In genomic region chr18:74800098-74800497, GRCh38 we compare ENCODE assay signal across 1 cellular context.
TF ChIP-seq lines count a peak whose summit lies in the region.

No MANE protein-coding gene starts in this region.

TF ChIP-seq in WTC11, 78 proteins besides CTCF, POLR2A, EP300 and RAD21 (continued from another document):
- no peak for TF ChIP-seq ERG (CRISPR knock-in tag; IDR thresholded peaks at IDR 0.05)
- no peak for TF ChIP-seq IRF2 (CRISPR knock-in tag; IDR thresholded peaks at IDR 0.05; ENCODE audit: borderline replicate concordance, low read depth)
- no peak for TF ChIP-seq CBFB (CRISPR knock-in tag; IDR thresholded peaks at IDR 0.05; ENCODE audit: low read depth)
- TF ChIP-seq ZNF232 (CRISPR knock-in tag; IDR thresholded peaks at IDR 0.05) = no peak
- TF ChIP-seq HMGA2 (CRISPR knock-in tag; IDR thresholded peaks at IDR 0.05) = no peak
- no peak for TF ChIP-seq HMGXB4 (CRISPR knock-in tag; IDR thresholded peaks at IDR 0.05)
- TF ChIP-seq ZNF138 (CRISPR knock-in tag; conservative IDR thresholded peaks at IDR 0.05) = no peak
- TF ChIP-seq ZNF671 (CRISPR knock-in tag; IDR thresholded peaks at IDR 0.05) = no peak
- TF ChIP-seq SP1 (CRISPR knock-in tag; conservative IDR thresholded peaks at IDR 0.05) = no peak
- TF ChIP-seq SOX15 (CRISPR knock-in tag; IDR thresholded peaks at IDR 0.05) = no peak
